Comparison of ENCODE assay signal across 17 cellular contexts in genomic region chr2:19883486-19883885, GRCh38.
"Had no signal": no experiment of that assay in that cellular context is flagged by ENCODE, and none has a peak within 500 bp of the region (broad histone marks: within the 10 kb centered on the region; RNA-seq: fewer than 3 reads in every experiment).

No MANE protein-coding gene starts in this region.

- H3K9me3 ChIP-seq: esophagus muscularis mucosa, thyroid gland had no signal

- H3K27ac Mint-ChIP-seq: effector memory CD8-positive, alpha-beta T cell; T-helper 1 cell treated with Interleukin-12 subunit alpha and Interleukin-12 subunit beta and Interleukin-4 antibody, amounts not matched to agents 30 μg/mL and 1 μg/mL, for 36 hours had no signal

- ATAC-seq: activated naive CD4-positive, alpha-beta T cell treated with anti-CD3 and anti-CD28 coated beads, Interleukin-2, amount 50 U/mL, for 72 hours; effector memory CD8-positive, alpha-beta T cell; left ventricle myocardium superior; stimulated activated naive CD8-positive, alpha-beta T cell treated with anti-CD3 and anti-CD28 coated beads, Interleukin-15, Interleukin-2, amounts not matched to agents 100 U/mL and 50 U/mL, for 24 hours had no signal

- H3K27me3 Mint-ChIP-seq: central memory CD8-positive, alpha-beta T cell; effector memory CD8-positive, alpha-beta T cell had no signal

- DNase-seq: activated CD4-positive, alpha-beta T cell treated with anti-CD3 and anti-CD28 coated beads for 4 hours; activated CD4-positive, CD25-positive, alpha-beta regulatory T cell; activated T-cell treated with anti-CD3 and anti-CD28 coated beads for 4 hours; effector memory CD8-positive, alpha-beta T cell; glutamatergic neuron; hippocampal formation; left ventricle myocardium superior; nucleus accumbens; retina; stimulated activated CD4-positive, alpha-beta T cell treated with anti-CD3 and anti-CD28 coated beads, Interleukin-4, amount 100 ng/mL, for 1 hour; stimulated activated naive CD8-positive, alpha-beta T cell treated with anti-CD3 and anti-CD28 coated beads, Interleukin-15, Interleukin-2, amounts not matched to agents 100 U/mL and 50 U/mL, for 24 hours; T1000 had no signal

- H3K27me3 ChIP-seq: esophagus muscularis mucosa, thyroid gland had no signal

- H3K4me3 Mint-ChIP-seq: central memory CD8-positive, alpha-beta T cell; effector memory CD8-positive, alpha-beta T cell; T-helper 1 cell treated with Interleukin-12 subunit alpha and Interleukin-12 subunit beta and Interleukin-4 antibody, amounts not matched to agents 30 μg/mL and 1 μg/mL, for 36 hours had no signal

- H3K36me3 Mint-ChIP-seq: activated naive CD4-positive, alpha-beta T cell treated with anti-CD3 and anti-CD28 coated beads, Interleukin-2, amount 50 U/mL, for 72 hours had no signal

- H3K27ac ChIP-seq: esophagus muscularis mucosa, thyroid gland had no signal

- H3K9me3 Mint-ChIP-seq: activated naive CD4-positive, alpha-beta T cell treated with anti-CD3 and anti-CD28 coated beads, Interleukin-2, amount 50 U/mL, for 72 hours; central memory CD8-positive, alpha-beta T cell; effector memory CD8-positive, alpha-beta T cell; T-helper 1 cell treated with Interleukin-12 subunit alpha and Interleukin-12 subunit beta and Interleukin-4 antibody, amounts not matched to agents 30 μg/mL and 1 μg/mL, for 36 hours had no signal

- H3K4me1 Mint-ChIP-seq: central memory CD8-positive, alpha-beta T cell had no signal
